In the genomic region with DNA sequence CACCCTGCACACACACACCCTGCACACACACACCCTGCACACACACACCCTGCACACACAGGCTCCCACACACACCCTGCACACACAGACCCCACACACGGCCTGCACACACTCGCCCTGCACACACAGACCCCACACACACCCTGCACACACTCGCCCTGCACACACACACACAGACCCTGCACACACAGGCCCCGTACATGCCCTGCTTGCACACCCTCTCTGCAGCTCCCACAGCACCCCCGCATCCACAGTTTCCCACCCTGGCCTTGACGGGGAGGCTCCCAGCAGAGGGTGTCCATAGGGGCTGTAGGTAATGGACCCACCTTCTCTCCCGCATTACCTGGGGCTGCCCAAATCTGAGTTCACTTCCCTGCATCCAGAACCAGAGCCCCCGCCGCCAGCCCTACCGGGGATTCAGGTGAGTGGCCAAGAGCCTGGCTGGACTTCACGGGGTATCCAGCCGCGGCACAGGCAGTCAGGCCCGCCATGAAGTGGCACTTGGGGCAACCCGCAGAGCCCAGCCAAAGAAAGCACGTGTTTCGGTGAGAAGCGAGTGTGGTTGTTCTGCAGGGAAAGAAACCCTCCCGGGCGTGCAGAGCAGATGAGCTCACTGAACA, we compare ENCODE assay signal across 1 cellular context.
TF ChIP-seq lines count a peak whose summit lies in the region.

No MANE protein-coding gene starts in this region.

TF ChIP-seq in GM23338, 12 proteins besides CTCF, POLR2A, EP300 and RAD21 (continued from another document):
- TF ChIP-seq, protein P1, sequence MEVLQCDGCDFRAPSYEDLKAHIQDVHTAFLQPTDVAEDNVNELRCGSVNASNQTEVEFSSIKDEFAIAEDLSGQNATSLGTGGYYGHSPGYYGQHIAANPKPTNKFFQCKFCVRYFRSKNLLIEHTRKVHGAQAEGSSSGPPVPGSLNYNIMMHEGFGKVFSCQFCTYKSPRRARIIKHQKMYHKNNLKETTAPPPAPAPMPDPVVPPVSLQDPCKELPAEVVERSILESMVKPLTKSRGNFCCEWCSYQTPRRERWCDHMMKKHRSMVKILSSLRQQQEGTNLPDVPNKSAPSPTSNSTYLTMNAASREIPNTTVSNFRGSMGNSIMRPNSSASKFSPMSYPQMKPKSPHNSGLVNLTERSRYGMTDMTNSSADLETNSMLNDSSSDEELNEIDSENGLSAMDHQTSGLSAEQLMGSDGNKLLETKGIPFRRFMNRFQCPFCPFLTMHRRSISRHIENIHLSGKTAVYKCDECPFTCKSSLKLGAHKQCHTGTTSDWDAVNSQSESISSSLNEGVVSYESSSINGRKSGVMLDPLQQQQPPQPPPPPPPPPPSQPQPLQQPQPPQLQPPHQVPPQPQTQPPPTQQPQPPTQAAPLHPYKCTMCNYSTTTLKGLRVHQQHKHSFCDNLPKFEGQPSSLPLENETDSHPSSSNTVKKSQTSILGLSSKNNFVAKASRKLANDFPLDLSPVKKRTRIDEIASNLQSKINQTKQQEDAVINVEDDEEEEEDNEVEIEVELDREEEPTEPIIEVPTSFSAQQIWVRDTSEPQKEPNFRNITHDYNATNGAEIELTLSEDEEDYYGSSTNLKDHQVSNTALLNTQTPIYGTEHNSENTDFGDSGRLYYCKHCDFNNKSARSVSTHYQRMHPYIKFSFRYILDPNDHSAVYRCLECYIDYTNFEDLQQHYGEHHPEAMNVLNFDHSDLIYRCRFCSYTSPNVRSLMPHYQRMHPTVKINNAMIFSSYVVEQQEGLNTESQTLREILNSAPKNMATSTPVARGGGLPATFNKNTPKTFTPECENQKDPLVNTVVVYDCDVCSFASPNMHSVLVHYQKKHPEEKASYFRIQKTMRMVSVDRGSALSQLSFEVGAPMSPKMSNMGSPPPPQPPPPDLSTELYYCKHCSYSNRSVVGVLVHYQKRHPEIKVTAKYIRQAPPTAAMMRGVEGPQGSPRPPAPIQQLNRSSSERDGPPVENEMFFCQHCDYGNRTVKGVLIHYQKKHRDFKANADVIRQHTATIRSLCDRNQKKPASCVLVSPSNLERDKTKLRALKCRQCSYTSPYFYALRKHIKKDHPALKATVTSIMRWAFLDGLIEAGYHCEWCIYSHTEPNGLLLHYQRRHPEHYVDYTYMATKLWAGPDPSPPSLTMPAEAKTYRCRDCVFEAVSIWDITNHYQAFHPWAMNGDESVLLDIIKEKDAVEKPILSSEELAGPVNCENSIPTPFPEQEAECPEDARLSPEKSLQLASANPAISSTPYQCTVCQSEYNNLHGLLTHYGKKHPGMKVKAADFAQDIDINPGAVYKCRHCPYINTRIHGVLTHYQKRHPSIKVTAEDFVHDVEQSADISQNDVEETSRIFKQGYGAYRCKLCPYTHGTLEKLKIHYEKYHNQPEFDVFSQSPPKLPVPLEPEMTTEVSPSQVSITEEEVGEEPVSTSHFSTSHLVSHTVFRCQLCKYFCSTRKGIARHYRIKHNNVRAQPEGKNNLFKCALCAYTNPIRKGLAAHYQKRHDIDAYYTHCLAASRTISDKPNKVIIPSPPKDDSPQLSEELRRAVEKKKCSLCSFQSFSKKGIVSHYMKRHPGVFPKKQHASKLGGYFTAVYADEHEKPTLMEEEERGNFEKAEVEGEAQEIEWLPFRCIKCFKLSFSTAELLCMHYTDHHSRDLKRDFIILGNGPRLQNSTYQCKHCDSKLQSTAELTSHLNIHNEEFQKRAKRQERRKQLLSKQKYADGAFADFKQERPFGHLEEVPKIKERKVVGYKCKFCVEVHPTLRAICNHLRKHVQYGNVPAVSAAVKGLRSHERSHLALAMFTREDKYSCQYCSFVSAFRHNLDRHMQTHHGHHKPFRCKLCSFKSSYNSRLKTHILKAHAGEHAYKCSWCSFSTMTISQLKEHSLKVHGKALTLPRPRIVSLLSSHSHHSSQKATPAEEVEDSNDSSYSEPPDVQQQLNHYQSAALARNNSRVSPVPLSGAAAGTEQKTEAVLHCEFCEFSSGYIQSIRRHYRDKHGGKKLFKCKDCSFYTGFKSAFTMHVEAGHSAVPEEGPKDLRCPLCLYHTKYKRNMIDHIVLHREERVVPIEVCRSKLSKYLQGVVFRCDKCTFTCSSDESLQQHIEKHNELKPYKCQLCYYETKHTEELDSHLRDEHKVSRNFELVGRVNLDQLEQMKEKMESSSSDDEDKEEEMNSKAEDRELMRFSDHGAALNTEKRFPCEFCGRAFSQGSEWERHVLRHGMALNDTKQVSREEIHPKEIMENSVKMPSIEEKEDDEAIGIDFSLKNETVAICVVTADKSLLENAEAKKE (CRISPR knock-in tag; IDR thresholded peaks at IDR 0.05) = no peak
- TF ChIP-seq EZH2phosphoT487 (IDR thresholded peaks at IDR 0.05; ENCODE audit: unreplicated experiment) (no peak), STAT1 (IDR thresholded peaks at IDR 0.05; ENCODE audit: unreplicated experiment) (no peak), NANOG (IDR thresholded peaks at IDR 0.05; ENCODE audit: borderline replicate concordance) (no peak), CREB1 (CRISPR knock-in tag; IDR thresholded peaks at IDR 0.05; ENCODE audit: low read depth) (no peak)
TF ChIP-seq in GM23338: peak in this region for 0.
